In genomic region chr11:105371311-105371710, GRCh38 we compare ENCODE assay signal across 32 cellular contexts.
"Had no signal": no experiment of that assay in that cellular context is flagged by ENCODE, and none has a peak within 500 bp of the region (broad histone marks: within the 10 kb centered on the region; RNA-seq: fewer than 3 reads in every experiment).

No MANE protein-coding gene starts in this region.

- H3K27me3 ChIP-seq: adrenal gland had no signal

- ATAC-seq: activated naive CD4-positive, alpha-beta T cell treated with anti-CD3 and anti-CD28 coated beads, Interleukin-2, amount 50 U/mL, for 72 hours; activated T-cell treated with anti-CD3 and anti-CD28 coated beads, Interleukin-2, amount 50 U/mL, for 4 hours; Right ventricle myocardium inferior had no signal

- H3K4me3 ChIP-seq: adrenal gland had no signal

- H3K36me3 Mint-ChIP-seq: brain had no signal

- H3K9me3 Mint-ChIP-seq: activated T-helper 1 cell treated with anti-CD3 and anti-CD28 coated beads, Interleukin-12 subunit alpha, Interleukin-12 subunit beta, Interleukin-2, Interleukin-4 antibody, amounts not matched to agents 30 ng/mL and 10 ng/mL and 1 ng/mL, durations not matched to agents 14 hours and 24 hours and 36 hours had no signal

- H3K9me3 ChIP-seq: adrenal gland had no signal

- H3K27ac ChIP-seq: adrenal gland, RWPE1, VCaP had no signal

- H3K4me1 Mint-ChIP-seq: activated B cell treated with CpG ODN at 0.5 μM for 24 hours had no signal

- H3K27me3 Mint-ChIP-seq: activated B cell treated with CpG ODN at 0.5 μM for 24 hours; activated CD4-positive, alpha-beta memory T cell treated with anti-CD3 and anti-CD28 coated beads for 36 hours; brain had no signal

- DNase-seq: activated B cell treated with CpG ODN at 0.5 μM for 24 hours; activated CD4-positive, alpha-beta memory T cell treated with anti-CD3 and anti-CD28 coated beads for 36 hours; activated CD4-positive, alpha-beta T cell treated with anti-CD3 and anti-CD28 coated beads for 4 hours; activated CD4-positive, alpha-beta T cell treated with anti-CD3 and anti-CD28 coated beads, Interleukin-2, amount 50 U/mL, for 1 hour; activated CD4-positive, CD25-positive, alpha-beta regulatory T cell treated with anti-CD3 and anti-CD28 coated beads, Interleukin-2, amount 50 U/mL, for 72 hours; activated CD8-positive, alpha-beta memory T cell treated with anti-CD3 and anti-CD28 coated beads, Interleukin-2, amount 50 U/mL, for 4 hours; activated gamma-delta T cell treated with Interleukin-2 at 50 U/mL for 16 hours; activated naive CD4-positive, alpha-beta T cell treated with anti-CD3 and anti-CD28 coated beads for 36 hours; activated T-cell treated with anti-CD3 and anti-CD28 coated beads for 4 hours; activated T-cell treated with anti-CD3 and anti-CD28 coated beads, Interleukin-2, amount 50 U/mL, for 4 hours; adrenal gland; anterior cingulate cortex; caudate nucleus; Karpas-422; KBM-7; NCI-H1105; NCI-H1417 treated with DMSO at 0.1 percent for 48 hours; NCI-H187 treated with DMSO at 0.1 percent for 48 hours; NCI-H2081; NCI-H345; NCI-H524 treated with DMSO at 0.1 percent for 48 hours; SIG-M5; SW 1271; T-helper 1 cell; T-helper 2 cell; T-helper 9 cell had no signal

- H3K27ac Mint-ChIP-seq: activated B cell treated with CpG ODN at 0.5 μM for 24 hours; activated CD4-positive, alpha-beta memory T cell treated with anti-CD3 and anti-CD28 coated beads for 36 hours; activated naive CD4-positive, alpha-beta T cell treated with anti-CD3 and anti-CD28 coated beads for 36 hours; activated naive CD4-positive, alpha-beta T cell treated with anti-CD3 and anti-CD28 coated beads, Interleukin-2, amount 50 U/mL, for 72 hours; activated T-helper 1 cell treated with anti-CD3 and anti-CD28 coated beads, Interleukin-12 subunit alpha, Interleukin-12 subunit beta, Interleukin-2, Interleukin-4 antibody, amounts not matched to agents 30 ng/mL and 10 ng/mL and 1 ng/mL, durations not matched to agents 14 hours and 24 hours and 36 hours; brain had no signal

- H3K36me3 ChIP-seq: adrenal gland had no signal

- H3K4me1 ChIP-seq: adrenal gland had no signal

- H3K4me3 Mint-ChIP-seq: activated B cell treated with CpG ODN at 0.5 μM for 24 hours; activated CD4-positive, alpha-beta memory T cell treated with anti-CD3 and anti-CD28 coated beads for 36 hours; activated naive CD4-positive, alpha-beta T cell treated with anti-CD3 and anti-CD28 coated beads for 36 hours; activated T-cell treated with anti-CD3 and anti-CD28 coated beads, Interleukin-2, amount 50 U/mL, for 4 hours; activated T-helper 1 cell treated with anti-CD3 and anti-CD28 coated beads, Interleukin-12 subunit alpha, Interleukin-12 subunit beta, Interleukin-2, Interleukin-4 antibody, amounts not matched to agents 30 ng/mL and 10 ng/mL and 1 ng/mL, durations not matched to agents 14 hours and 24 hours and 36 hours; brain had no signal
